ENCODE assay signal across 10 cellular contexts in genomic region chr5:14450055-14450524, GRCh38.
DNase-seq lines count a peak whose midpoint lies in the region; ATAC-seq and TF ChIP-seq lines count a peak whose summit lies in the region.
"Had no signal": no experiment of that assay in that cellular context is flagged by ENCODE, and none has a peak within 500 bp of the region (broad histone marks: within the 10 kb centered on the region; RNA-seq: fewer than 3 reads in every experiment).

No MANE protein-coding gene starts in this region.

- H3K27me3 Mint-ChIP-seq in HFFc6 (ENCODE audit: insufficient read depth), result peaks cover 24% of the 10 kb centered on the region

- ATAC-seq in GM18873 (IDR thresholded peaks at IDR 0.05; ENCODE audit: low FRiP score, unreplicated experiment), result no peak

- intact Hi-C loops in A673 (cut with micrococcal nuclease; ENCODE audit: unreplicated experiment), result no loop called here

- H3K9me3 Mint-ChIP-seq in HFFc6, result peaks cover 11% of the 10 kb centered on the region

- H3K36me3 Mint-ChIP-seq in HFFc6 (ENCODE audit: low read depth), result peaks cover 56% of the 10 kb centered on the region

- H3K4me3 Mint-ChIP-seq in HFFc6, result peak overlapping the region; percentile 83

- TF ChIP-seq CTCF in A673 (conservative IDR thresholded peaks at IDR 0.05; ENCODE audit: low read depth, low read length) (no peak), HFFc6 (IDR thresholded peaks at IDR 0.05) (no peak)

- H3K4me1 Mint-ChIP-seq in HFFc6 (ENCODE audit: low read depth), result peaks cover 93% of the 10 kb centered on the region

- H3K4me1 ChIP-seq in A673 (ENCODE audit: insufficient read depth, low read length, poor library complexity, severe bottlenecking), result peaks cover 86% of the 10 kb centered on the region
- peaks cover 0 to 4% of the 10 kb centered on the region in 2 donors for H3K4me1 ChIP-seq in duodenal mucosa (ENCODE audit: control insufficient read depth in 1 of 2, insufficient read depth in 2 of 2, low read length in 2 of 2)

- H3K9me3 ChIP-seq in A673 (ENCODE audit: low read depth, low read length, poor library complexity, severe bottlenecking) (no peaks in the 10 kb centered on the region), duodenal mucosa (ENCODE audit: control insufficient read depth in 1 of 2, low read length in 2 of 2) (no peaks in the 10 kb centered on the region)

- BruUV-seq in A673 (replicated peaks; lab: Mats Ljungman, UMichigan), result no TSS peak

- no peak for DNase-seq in A673 (ENCODE audit: low spot score)
- DNase-seq in HFFc6, result peak; percentile 96
- peak; percentile 91 for DNase-seq in non-pigmented ciliary epithelial cell (ENCODE audit: low read depth)
- DNase-seq in NCI-H82 (lab: John Stamatoyannopoulos, UW), result no peak
- DNase-seq in OCI-M2 (lab: John Stamatoyannopoulos, UW; ENCODE audit: unreplicated experiment), result no peak
- DNase-seq in NCI-H1105 treated with DMSO at 0.1 percent for 48 hours (lab: John Stamatoyannopoulos, UW), result no peak
- DNase-seq: Calu3, substantia nigra had no signal

- peak overlapping the region; percentile 98 for H3K27ac Mint-ChIP-seq in HFFc6

- H3K9ac ChIP-seq in duodenal mucosa (ENCODE audit: low read depth in 1 of 2, low read length in 2 of 2), result no peak overlapping the region

- CTCF ChIA-PET in A673 (lab: Charles Lee), result no interaction called here

- H3K36me3 ChIP-seq in A673 (ENCODE audit: insufficient read depth, low read length, poor library complexity, severe bottlenecking) (no peaks in the 10 kb centered on the region), duodenal mucosa (ENCODE audit: control insufficient read depth in 1 of 2, insufficient read depth in 2 of 2, low read length in 2 of 2) (peaks cover 7% of the 10 kb centered on the region in 2 donors)

- H3K27ac ChIP-seq in A673 (ENCODE audit: low read depth, low read length, poor library complexity, severe bottlenecking) (peak overlapping the region; percentile 70), duodenal mucosa (ENCODE audit: low read depth, low read length) (peak overlapping the region; percentile 27)

- H3K4me3 ChIP-seq in A673 (ENCODE audit: low read depth, low read length, poor library complexity, severe bottlenecking) (no peak overlapping the region), duodenal mucosa (ENCODE audit: low read depth in 1 of 2, low read length in 2 of 2) (no peak overlapping the region)

- POLR2A ChIA-PET in A673 (lab: Charles Lee; ENCODE audit: low non-redundant PET), result no interaction called here

- no peaks in the 10 kb centered on the region for H3K27me3 ChIP-seq in A673 (replicated peaks; ENCODE audit: insufficient read depth, low read depth, low read length, poor library complexity)
- H3K27me3 ChIP-seq in duodenal mucosa (ENCODE audit: control insufficient read depth in 1 of 2, insufficient read depth in 2 of 2, low read length in 2 of 2), result no peaks in the 10 kb centered on the region

Comparison
In these comparisons a context has a peak if more than half of its experiments do, and no peak if none do; other contexts are left out.
1. DNase-seq: peak in HFFc6 (single experiment) and non-pigmented ciliary epithelial cell (single experiment); none in A673 (single experiment), NCI-H82 (single experiment), OCI-M2 (single experiment) and NCI-H1105 treated with DMSO at 0.1 percent for 48 hours (single experiment).